ENCODE assay signal across 21 cellular contexts in the genomic region with DNA sequence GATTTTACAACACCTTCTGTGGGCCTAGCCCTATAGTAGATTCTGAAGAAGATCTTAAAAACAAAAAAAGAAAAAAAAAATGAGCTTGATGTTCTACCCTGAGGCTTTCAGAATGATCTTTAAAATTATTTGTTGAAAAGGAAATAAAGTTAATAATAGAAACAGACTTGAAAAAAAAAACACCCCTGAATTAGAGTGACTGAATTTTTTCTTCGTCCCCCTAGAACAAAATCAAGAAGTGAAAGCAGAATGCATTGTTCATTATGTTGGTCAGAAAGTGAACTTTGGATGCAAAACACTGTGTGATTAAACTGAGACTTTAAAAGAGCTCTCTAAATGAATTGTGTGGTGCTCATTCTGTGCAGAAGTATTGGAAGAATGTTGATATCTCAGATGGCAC.
A peak's percentile ranks its signal among the peaks of the same experiment; 100 is the strongest.
DNase-seq lines count a peak whose midpoint lies in the region; ATAC-seq, FAIRE-seq and TF ChIP-seq lines count a peak whose summit lies in the region.
"Had no signal": no experiment of that assay in that cellular context is flagged by ENCODE, and none has a peak within 500 bp of the region (broad histone marks: within the 10 kb centered on the region; RNA-seq: fewer than 3 reads in every experiment).

No MANE protein-coding gene starts in this region.

- H3K4me1 ChIP-seq in adipocyte (ENCODE audit: control insufficient read depth, insufficient read depth, low read length): no peaks in the 10 kb centered on the region
- H3K4me1 ChIP-seq in endodermal cell (ENCODE audit: control insufficient read depth, insufficient read depth, low read length): peaks cover 5% of the 10 kb centered on the region
- no peaks in the 10 kb centered on the region for H3K4me1 ChIP-seq in SJCRH30
- H3K4me1 ChIP-seq: BE2C, BLaER1 had no signal

- H3K4me3 ChIP-seq in adipocyte (ENCODE audit: low read length) (no peak overlapping the region), endodermal cell (ENCODE audit: low read length) (peak overlapping the region; percentile 9), SJCRH30 (no peak overlapping the region)
- H3K4me3 ChIP-seq: BLaER1 had no signal

- no peaks in the 10 kb centered on the region for H3K36me3 Mint-ChIP-seq in endodermal cell (ENCODE audit: low read depth)
- H3K36me3 Mint-ChIP-seq: CD14-positive monocyte; CD4-positive, alpha-beta memory T cell; CD4-positive, CD25-positive, alpha-beta regulatory T cell; CD8-positive, alpha-beta memory T cell had no signal

- TF ChIP-seq CTCF in endodermal cell (conservative IDR thresholded peaks at IDR 0.05): no peak

- TF ChIP-seq POLR2A in GM12891 (IDR thresholded peaks at IDR 0.05; ENCODE audit: low read depth, low read length): no peak
- TF ChIP-seq POLR2A in GM18505 (IDR thresholded peaks at IDR 0.05; ENCODE audit: borderline replicate concordance, extremely low read depth, insufficient read depth, insufficient read length): no peak

- H3K9me3 ChIP-seq in adipocyte (ENCODE audit: control insufficient read depth, low read length): no peaks in the 10 kb centered on the region
- H3K9me3 ChIP-seq in endodermal cell (ENCODE audit: control insufficient read depth, low read length): no peaks in the 10 kb centered on the region
- no peaks in the 10 kb centered on the region for H3K9me3 ChIP-seq in SJCRH30 (replicated peaks)
- H3K9me3 ChIP-seq: BE2C, BLaER1 had no signal

- no peaks in the 10 kb centered on the region for H3K9me3 Mint-ChIP-seq in endodermal cell

- no peak for ATAC-seq in GM18505 (IDR thresholded peaks at IDR 0.05; ENCODE audit: unreplicated experiment)

- H3K36me3 ChIP-seq in adipocyte (ENCODE audit: control insufficient read depth, insufficient read depth, low read length, severe bottlenecking) (no peaks in the 10 kb centered on the region), endodermal cell (ENCODE audit: control insufficient read depth, insufficient read depth, low read length) (no peaks in the 10 kb centered on the region), SJCRH30 (no peaks in the 10 kb centered on the region)
- H3K36me3 ChIP-seq: BE2C, BLaER1 had no signal

- WGBS in endodermal cell (ENCODE audit: insufficient coverage in 1 of 2, insufficient read length in 1 of 2), 2 experiments: 100% methylated on average over 1 of the region's 1 CpG; no CpG with 5 or more reads in 1 of the 2 experiments

- H3K27me3 Mint-ChIP-seq in endodermal cell (ENCODE audit: insufficient read depth): no peaks in the 10 kb centered on the region
- H3K27me3 Mint-ChIP-seq: CD4-positive, alpha-beta memory T cell; CD4-positive, CD25-positive, alpha-beta regulatory T cell; CD8-positive, alpha-beta memory T cell had no signal

- DNase-seq in GM12891 (ENCODE audit: insufficient read length, low spot score): no peak
- peak; percentile 8 for DNase-seq in adipocyte (ENCODE audit: low read depth)
- DNase-seq in endodermal cell: no peak
- no peak for DNase-seq in activated effector memory CD4-positive, alpha-beta T cell treated with Interleukin-2 at 50 U/mL for 16 hours
- DNase-seq in SJCRH30: no peak
- DNase-seq: 8988T; ACHN; BE2C; C1 segment of cervical spinal cord; CD4-positive, alpha-beta memory T cell; CD4-positive, CD25-positive, alpha-beta regulatory T cell; CD8-positive, alpha-beta memory T cell; COR-L47; DMS79 treated with DMSO at 0.1 percent for 48 hours; GF-D8 had no signal

- H3K27me3 ChIP-seq in adipocyte (replicated peaks; ENCODE audit: control insufficient read depth, insufficient read depth, low read length): no peaks in the 10 kb centered on the region
- no peaks in the 10 kb centered on the region for H3K27me3 ChIP-seq in endodermal cell (ENCODE audit: control insufficient read depth, insufficient read depth, low read length, poor library complexity, severe bottlenecking)
- no peaks in the 10 kb centered on the region for H3K27me3 ChIP-seq in SJCRH30
- H3K27me3 ChIP-seq: BE2C, BLaER1 had no signal

- no peak overlapping the region for H3K4me3 Mint-ChIP-seq in endodermal cell
- H3K4me3 Mint-ChIP-seq: CD14-positive monocyte; CD4-positive, alpha-beta memory T cell; CD4-positive, CD25-positive, alpha-beta regulatory T cell; CD8-positive, alpha-beta memory T cell had no signal

- no peak overlapping the region for H3K27ac Mint-ChIP-seq in endodermal cell
- H3K27ac Mint-ChIP-seq: CD14-positive monocyte; CD4-positive, alpha-beta memory T cell; CD4-positive, CD25-positive, alpha-beta regulatory T cell; CD8-positive, alpha-beta memory T cell had no signal

- H3K4me1 Mint-ChIP-seq in endodermal cell: peaks cover 33% of the 10 kb centered on the region
- H3K4me1 Mint-ChIP-seq: CD14-positive monocyte; CD4-positive, alpha-beta memory T cell; CD4-positive, CD25-positive, alpha-beta regulatory T cell; CD8-positive, alpha-beta memory T cell had no signal

- no peak for FAIRE-seq in GM12891 (lab: Jason Lieb, UNC)
- FAIRE-seq: A204.1, G401.6, GM18507 had no signal

- H3K27ac ChIP-seq in endodermal cell (ENCODE audit: low read depth, low read length) (no peak overlapping the region), SJCRH30 (no peak overlapping the region)
- H3K27ac ChIP-seq: BLaER1 had no signal

- H3K9ac ChIP-seq in adipocyte (ENCODE audit: low read length): no peak overlapping the region
- no peak overlapping the region for H3K9ac ChIP-seq in endodermal cell (ENCODE audit: extremely low read depth, low read length, poor library complexity, severe bottlenecking)
- H3K9ac ChIP-seq: BLaER1 had no signal

TF ChIP-seq in GM12891, 5 proteins besides CTCF, POLR2A, EP300 and RAD21:
- TF ChIP-seq PAX5 (IDR thresholded peaks at IDR 0.05; ENCODE audit: insufficient read depth, low read length, severe bottlenecking): no peak
- peak; percentile 51 for TF ChIP-seq SPI1 (IDR thresholded peaks at IDR 0.05; ENCODE audit: low read depth, low read length)
